ENCODE assay signal across 1 cellular context in genomic region chr19:46990998-46991676, GRCh38.
TF ChIP-seq lines count a peak whose summit lies in the region.

No MANE protein-coding gene starts in this region.

TF ChIP-seq in HepG2, 621 proteins besides CTCF, POLR2A, EP300 and RAD21 (continued from another document and continues in another):
- TF ChIP-seq ZNF770 (CRISPR knock-in tag; IDR thresholded peaks at IDR 0.05): no peak
- TF ChIP-seq ZBTB20 (CRISPR knock-in tag; IDR thresholded peaks at IDR 0.05; ENCODE audit: borderline replicate concordance, low read depth): no peak
- no peak for TF ChIP-seq POLR2AphosphoS5 (IDR thresholded peaks at IDR 0.05; ENCODE audit: low read depth, low read length)
- TF ChIP-seq MLXIP (CRISPR knock-in tag; IDR thresholded peaks at IDR 0.05; ENCODE audit: borderline replicate concordance): no peak
- no peak for TF ChIP-seq ZBTB14 (CRISPR knock-in tag; IDR thresholded peaks at IDR 0.05)
- no peak for TF ChIP-seq ZNF331 (CRISPR knock-in tag; IDR thresholded peaks at IDR 0.05)
- no peak for TF ChIP-seq E2F2 (CRISPR knock-in tag; IDR thresholded peaks at IDR 0.05; ENCODE audit: borderline replicate concordance)
- TF ChIP-seq TERF1 (CRISPR knock-in tag; IDR thresholded peaks at IDR 0.05): no peak
- no peak for TF ChIP-seq HES4 (CRISPR knock-in tag; IDR thresholded peaks at IDR 0.05; ENCODE audit: borderline replicate concordance)
- TF ChIP-seq NFKBIZ (CRISPR knock-in tag; IDR thresholded peaks at IDR 0.05): no peak
- no peak for TF ChIP-seq NCOA1 (CRISPR knock-in tag; IDR thresholded peaks at IDR 0.05)
- TF ChIP-seq IRF1 (CRISPR knock-in tag; IDR thresholded peaks at IDR 0.05; ENCODE audit: low read depth): no peak
- no peak for TF ChIP-seq ZNF263 (CRISPR knock-in tag; IDR thresholded peaks at IDR 0.05)
- TF ChIP-seq ZNF781 (CRISPR knock-in tag; IDR thresholded peaks at IDR 0.05; ENCODE audit: borderline replicate concordance, not compliant biosample characterization): no peak
- TF ChIP-seq NR2F1 (CRISPR knock-in tag; IDR thresholded peaks at IDR 0.05): no peak
- TF ChIP-seq GATAD2A (CRISPR knock-in tag; IDR thresholded peaks at IDR 0.05): peak; percentile 18; the same call in 1 of the 2 replicates
- TF ChIP-seq TCF7L2 (IDR thresholded peaks at IDR 0.05; ENCODE audit: low read depth, low read length): no peak
- no peak for TF ChIP-seq KDM1A (CRISPR knock-in tag; IDR thresholded peaks at IDR 0.05)
- no peak for TF ChIP-seq ZNF746 (CRISPR knock-in tag; IDR thresholded peaks at IDR 0.05)
- TF ChIP-seq ZNF558 (CRISPR knock-in tag; IDR thresholded peaks at IDR 0.05; ENCODE audit: borderline replicate concordance): no peak
- no peak for TF ChIP-seq KAT7 (CRISPR knock-in tag; IDR thresholded peaks at IDR 0.05; ENCODE audit: borderline replicate concordance)
- peak in 1 of 2 experiments; percentile 52; a peak in 1 of 4 replicates for TF ChIP-seq KLF16 (CRISPR knock-in tag; IDR thresholded peaks at IDR 0.05)
- no peak for TF ChIP-seq ZNF232 (CRISPR knock-in tag; IDR thresholded peaks at IDR 0.05; ENCODE audit: borderline replicate concordance)
- TF ChIP-seq ZNF407 (CRISPR knock-in tag; IDR thresholded peaks at IDR 0.05; ENCODE audit: not compliant biosample characterization): no peak
- no peak for TF ChIP-seq CHD4 (IDR thresholded peaks at IDR 0.05; ENCODE audit: borderline replicate concordance, low read length)
- TF ChIP-seq ZBTB44 (CRISPR knock-in tag; IDR thresholded peaks at IDR 0.05): no peak
- no peak for TF ChIP-seq KDM5B (CRISPR knock-in tag; IDR thresholded peaks at IDR 0.05; ENCODE audit: borderline replicate concordance)
- TF ChIP-seq AFF4 (CRISPR knock-in tag; IDR thresholded peaks at IDR 0.05): no peak
- TF ChIP-seq YY1 (IDR thresholded peaks at IDR 0.05; ENCODE audit: insufficient read depth, insufficient replicate concordance, low read depth, low read length): peak; percentile 14
- TF ChIP-seq HDAC6 (IDR thresholded peaks at IDR 0.05; ENCODE audit: low read depth, low read length): no peak
